Comparison of ENCODE assay signal across 1 cellular context in genomic region chr6:33610057-33610456, GRCh38.
TF ChIP-seq lines count a peak whose summit lies in the region.

No MANE protein-coding gene starts in this region.

TF ChIP-seq in A549, 52 proteins besides CTCF, POLR2A, EP300 and RAD21 (continued from another document):
- TF ChIP-seq RNF2 (IDR thresholded peaks at IDR 0.05; ENCODE audit: borderline replicate concordance, low read depth), result no peak
